In the genomic region with DNA sequence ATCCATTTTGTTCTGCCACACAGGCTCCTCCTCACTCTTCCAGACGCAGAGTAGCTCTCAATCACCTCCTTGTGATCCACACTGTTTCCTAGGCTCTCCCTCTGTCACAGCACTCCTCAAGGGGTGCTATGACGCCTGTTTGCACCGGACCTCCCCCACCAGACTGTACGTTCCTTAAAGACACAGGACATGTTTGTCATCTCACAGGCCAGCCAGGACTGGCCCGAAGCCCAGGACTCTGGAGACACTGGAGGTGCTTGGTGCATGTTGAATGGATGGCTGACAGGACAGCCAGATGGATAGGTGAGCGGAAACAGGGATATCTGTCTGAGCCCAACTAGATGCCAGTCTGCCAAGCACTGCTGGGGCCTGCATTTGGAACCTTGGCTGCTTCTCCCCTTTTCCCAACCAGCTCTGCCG, we compare ENCODE assay signal across 16 cellular contexts. TPM values are rescaled to one million over a fixed set of nuclear protein-coding genes. Genes with fewer than 3 reads are reported as not detected.
A peak's percentile ranks its signal among the peaks of the same experiment; 100 is the strongest.
DNase-seq lines count a peak whose midpoint lies in the region; ATAC-seq, FAIRE-seq and TF ChIP-seq lines count a peak whose summit lies in the region.
"Had no signal": no experiment of that assay in that cellular context is flagged by ENCODE, and none has a peak within 500 bp of the region (broad histone marks: within the 10 kb centered on the region; RNA-seq: fewer than 3 reads in every experiment).

No MANE protein-coding gene starts in this region.

- intact Hi-C loops in right cardiac atrium (cut with DNase I): loop anchor here in 1 of 4 donors (10.0 kb wide), 1 partner anchor 57 kb away; no protein-coding TSS in a partner anchor
- intact Hi-C loops in activated T-helper 2 cell treated with anti-CD3 and anti-CD28 coated beads, Interferon-gamma antibody, Interleukin-2, Interleukin-4, amounts not matched to agents 10 μg/mL and 5 μg/mL and 100 μg/mL, durations not matched to agents 14 hours and 24 hours and 36 hours (cut with micrococcal nuclease): no loop called here

- H3K27ac ChIP-seq in right cardiac atrium (ENCODE audit: low read length): peak overlapping the region; percentile 40
- H3K27ac ChIP-seq in suprapubic skin: peak overlapping the region; percentile 24

- no peaks in the 10 kb centered on the region for H3K27me3 Mint-ChIP-seq in activated T-helper 2 cell treated with anti-CD3 and anti-CD28 coated beads, Interferon-gamma antibody, Interleukin-2, Interleukin-4, amounts not matched to agents 10 μg/mL and 5 μg/mL and 100 μg/mL, durations not matched to agents 14 hours and 24 hours and 36 hours (ENCODE audit: low read depth)
- H3K27me3 Mint-ChIP-seq: activated CD4-positive, alpha-beta T cell treated with anti-CD3 and anti-CD28 coated beads for 36 hours; T-cell had no signal

- FAIRE-seq in bronchial epithelial cell (lab: Jason Lieb, UNC): peak; percentile 80
- FAIRE-seq: A204.1, D721Med had no signal

- DNase-seq in NCI-H2171 treated with DMSO at 0.1 percent for 48 hours (lab: John Stamatoyannopoulos, UW): peak; percentile 45
- DNase-seq in NCI-H2171 (lab: John Stamatoyannopoulos, UW): no peak
- DNase-seq in bronchial epithelial cell (ENCODE audit: low read depth): peak; percentile 63
- peak; percentile 69 to 78 (median 73) for DNase-seq in right cardiac atrium
- peak in 1 of 2 donors; percentile 58 for DNase-seq in suprapubic skin (ENCODE audit: low spot score in 2 of 2)
- no peak for DNase-seq in activated T-helper 2 cell treated with anti-CD3 and anti-CD28 coated beads, Interferon-gamma antibody, Interleukin-2, Interleukin-4, amounts not matched to agents 10 μg/mL and 5 μg/mL and 100 μg/mL, durations not matched to agents 14 hours and 24 hours and 36 hours (ENCODE audit: low spot score)
- DNase-seq in GDM1 (lab: John Stamatoyannopoulos, UW): no peak
- DNase-seq: activated CD4-positive, alpha-beta T cell treated with anti-CD3 and anti-CD28 coated beads for 36 hours; activated T-cell treated with anti-CD3 and anti-CD28 coated beads, Interleukin-2, amount 50 U/mL, for 48 hours; KBM-7; T-cell; trophoblast cell had no signal

- peaks cover 2% of the 10 kb centered on the region for H3K4me1 Mint-ChIP-seq in activated T-helper 2 cell treated with anti-CD3 and anti-CD28 coated beads, Interferon-gamma antibody, Interleukin-2, Interleukin-4, amounts not matched to agents 10 μg/mL and 5 μg/mL and 100 μg/mL, durations not matched to agents 14 hours and 24 hours and 36 hours (ENCODE audit: low read depth)

- H3K36me3 ChIP-seq in bronchial epithelial cell (ENCODE audit: control insufficient read depth, insufficient read depth, low read length): peaks cover 2% of the 10 kb centered on the region
- H3K36me3 ChIP-seq in suprapubic skin: peaks cover 18% of the 10 kb centered on the region
- H3K36me3 ChIP-seq: ascending aorta had no signal

- no peak overlapping the region for H3K27ac Mint-ChIP-seq in activated T-helper 2 cell treated with anti-CD3 and anti-CD28 coated beads, Interferon-gamma antibody, Interleukin-2, Interleukin-4, amounts not matched to agents 10 μg/mL and 5 μg/mL and 100 μg/mL, durations not matched to agents 14 hours and 24 hours and 36 hours
- H3K27ac Mint-ChIP-seq: activated CD4-positive, alpha-beta T cell treated with anti-CD3 and anti-CD28 coated beads for 36 hours; T-cell had no signal

- H3K4me1 ChIP-seq in right cardiac atrium (ENCODE audit: control insufficient read depth, insufficient read depth, low read length) (peaks cover 14% of the 10 kb centered on the region), suprapubic skin (peaks cover 18% of the 10 kb centered on the region)

- TF ChIP-seq POLR2A in suprapubic skin (IDR thresholded peaks at IDR 0.05): no peak

- no peaks in the 10 kb centered on the region for H3K9me3 Mint-ChIP-seq in activated T-helper 2 cell treated with anti-CD3 and anti-CD28 coated beads, Interferon-gamma antibody, Interleukin-2, Interleukin-4, amounts not matched to agents 10 μg/mL and 5 μg/mL and 100 μg/mL, durations not matched to agents 14 hours and 24 hours and 36 hours
- H3K9me3 Mint-ChIP-seq: T-cell had no signal

- TF ChIP-seq CTCF in bronchial epithelial cell (IDR thresholded peaks at IDR 0.05; ENCODE audit: insufficient read depth, low read length, severe bottlenecking) (no peak), suprapubic skin (IDR thresholded peaks at IDR 0.05) (no peak)

- no peaks in the 10 kb centered on the region for H3K27me3 ChIP-seq in bronchial epithelial cell (ENCODE audit: control insufficient read depth, insufficient read depth, low read length)
- no peaks in the 10 kb centered on the region for H3K27me3 ChIP-seq in right cardiac atrium (ENCODE audit: control insufficient read depth, insufficient read depth)
- no peaks in the 10 kb centered on the region for H3K27me3 ChIP-seq in suprapubic skin
- H3K27me3 ChIP-seq: ascending aorta had no signal

- H3K9me3 ChIP-seq in right cardiac atrium (ENCODE audit: control insufficient read depth, low read length): no peaks in the 10 kb centered on the region
- H3K9me3 ChIP-seq in suprapubic skin: no peaks in the 10 kb centered on the region
- H3K9me3 ChIP-seq: ascending aorta had no signal

- TF ChIP-seq EP300 in suprapubic skin (IDR thresholded peaks at IDR 0.05): no peak

- no peak overlapping the region for H3K4me3 Mint-ChIP-seq in activated T-helper 2 cell treated with anti-CD3 and anti-CD28 coated beads, Interferon-gamma antibody, Interleukin-2, Interleukin-4, amounts not matched to agents 10 μg/mL and 5 μg/mL and 100 μg/mL, durations not matched to agents 14 hours and 24 hours and 36 hours (ENCODE audit: low read depth)
- H3K4me3 Mint-ChIP-seq: activated CD4-positive, alpha-beta T cell treated with anti-CD3 and anti-CD28 coated beads for 36 hours; T-cell had no signal

- H3K4me3 ChIP-seq in bronchial epithelial cell (ENCODE audit: low read depth, low read length): no peak overlapping the region
- no peak overlapping the region for H3K4me3 ChIP-seq in right cardiac atrium (ENCODE audit: low read length)
- H3K4me3 ChIP-seq in suprapubic skin: no peak overlapping the region
- H3K4me3 ChIP-seq: ascending aorta had no signal

- ATAC-seq in right cardiac atrium (peak; percentile 45 to 70), HG03565 (IDR thresholded peaks at IDR 0.05; ENCODE audit: unreplicated experiment) (no peak)
- ATAC-seq: activated CD4-positive, alpha-beta T cell treated with anti-CD3 and anti-CD28 coated beads for 36 hours; T-cell had no signal

- peaks cover 16% of the 10 kb centered on the region for H3K36me3 Mint-ChIP-seq in activated T-helper 2 cell treated with anti-CD3 and anti-CD28 coated beads, Interferon-gamma antibody, Interleukin-2, Interleukin-4, amounts not matched to agents 10 μg/mL and 5 μg/mL and 100 μg/mL, durations not matched to agents 14 hours and 24 hours and 36 hours (ENCODE audit: low read depth)

- WGBS in right cardiac atrium: 37% methylated on average over 7 of the region's 7 CpGs
- 55% methylated on average over 5 of the region's 7 CpGs for WGBS in suprapubic skin

RNA-seq across cellular contexts. Expression of gene PLA2G6, which starts 13.6 kb away (rescaled TPM):
- total RNA-seq in bronchial epithelial cell (7.9 and 9.6 TPM in 2 replicates), right cardiac atrium (10 to 100 TPM; 16.0 to 25.2 (median 17.6) TPM), suprapubic skin (100 to 1,000 TPM in 1 of 4 donors, 10 to 100 TPM in 3; 49.7 to 178 (median 92.9) TPM)
- 16.0 TPM for polyA plus RNA-seq in right cardiac atrium
- total RNA-seq in activated T-helper 2 cell treated with anti-CD3 and anti-CD28 coated beads, Interferon-gamma antibody, Interleukin-2, Interleukin-4, amounts not matched to agents 10 μg/mL and 5 μg/mL and 100 μg/mL, durations not matched to agents 14 hours and 24 hours and 36 hours: 32.8 and 36.0 TPM in 2 replicates

RNA-seq across cellular contexts. Expression of gene MAFF, which starts 33.8 kb away (rescaled TPM):
- total RNA-seq in bronchial epithelial cell (15.5 and 25.0 TPM in 2 replicates), right cardiac atrium (10 to 100 TPM in 1 of 4 donors, 1 to 10 TPM in 3; 4.8 to 13.7 (median 7.1) TPM), suprapubic skin (10 to 100 TPM; 27.3 to 70.1 (median 52.8) TPM)
- 20.5 TPM for polyA plus RNA-seq in right cardiac atrium
- 13.5 and 15.3 TPM in 2 replicates for total RNA-seq in activated T-helper 2 cell treated with anti-CD3 and anti-CD28 coated beads, Interferon-gamma antibody, Interleukin-2, Interleukin-4, amounts not matched to agents 10 μg/mL and 5 μg/mL and 100 μg/mL, durations not matched to agents 14 hours and 24 hours and 36 hours

RNA-seq across cellular contexts. Expression of gene BAIAP2L2, which starts 57.5 kb away (rescaled TPM):
- total RNA-seq in bronchial epithelial cell (0.26 and 0.38 TPM in 2 replicates), right cardiac atrium (under 1 TPM in 2 of 4 donors, not detected in 2; 0.17 to 0.53 TPM), suprapubic skin (1 to 10 TPM in 3 of 4 donors, under 1 TPM in 1; 0.49 to 1.7 (median 1.6) TPM)
- 0.20 TPM for polyA plus RNA-seq in right cardiac atrium
- total RNA-seq in activated T-helper 2 cell treated with anti-CD3 and anti-CD28 coated beads, Interferon-gamma antibody, Interleukin-2, Interleukin-4, amounts not matched to agents 10 μg/mL and 5 μg/mL and 100 μg/mL, durations not matched to agents 14 hours and 24 hours and 36 hours: 0.09 and 0.34 TPM in 2 replicates
- total RNA-seq: ascending aorta had no signal

Comparison
In these comparisons a context has a peak if more than half of its experiments do, and no peak if none do; other contexts are left out.
1. DNase-seq: peak in NCI-H2171 treated with DMSO at 0.1 percent for 48 hours (single experiment), bronchial epithelial cell (single experiment) and right cardiac atrium (3 of 3); none in NCI-H2171 (single experiment), activated T-helper 2 cell treated with anti-CD3 and anti-CD28 coated beads, Interferon-gamma antibody, Interleukin-2, Interleukin-4, amounts not matched to agents 10 μg/mL and 5 μg/mL and 100 μg/mL, durations not matched to agents 14 hours and 24 hours and 36 hours (single experiment) and GDM1 (single experiment).